Comparison of ENCODE assay signal across 9 cellular contexts in the genomic region with DNA sequence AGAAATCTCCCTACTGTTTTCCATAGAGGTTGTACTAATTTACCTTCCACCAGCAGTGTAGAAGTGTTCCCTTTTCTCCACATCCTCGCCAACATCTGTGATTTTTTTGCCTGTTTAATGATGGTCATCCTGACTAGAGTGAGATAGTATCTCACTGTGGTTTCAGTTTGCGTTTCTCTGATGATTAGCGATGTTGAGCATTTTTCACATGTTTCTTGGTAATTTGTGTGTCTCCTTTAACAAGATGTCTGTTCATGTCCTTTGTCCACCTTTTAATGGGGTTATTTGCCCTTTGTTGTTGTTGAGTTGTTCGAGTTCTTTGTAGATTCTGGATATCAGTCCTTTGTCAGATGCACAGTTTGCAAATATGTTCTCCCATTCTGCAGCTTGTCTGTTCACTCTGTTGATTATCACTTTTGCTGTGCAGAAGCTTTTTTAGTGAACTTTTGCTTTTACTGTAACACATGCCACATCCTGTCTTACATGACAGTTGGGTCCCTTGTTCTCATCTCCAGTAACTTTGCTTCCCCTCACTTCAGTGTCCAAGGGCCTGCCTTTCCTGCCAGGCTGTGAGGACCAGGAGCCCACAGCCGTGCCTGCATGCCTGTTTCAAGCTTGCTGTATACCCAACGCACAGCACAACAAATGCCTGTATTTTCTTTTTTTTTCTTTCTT.
DNase-seq lines count a peak whose midpoint lies in the region; ATAC-seq and TF ChIP-seq lines count a peak whose summit lies in the region.
"Had no signal": no experiment of that assay in that cellular context is flagged by ENCODE, and none has a peak within 500 bp of the region (broad histone marks: within the 10 kb centered on the region; RNA-seq: fewer than 3 reads in every experiment).

No MANE protein-coding gene starts in this region.

- H3K9me3 Mint-ChIP-seq in T-helper 2 cell treated with Interferon-gamma antibody and Interleukin-4, amounts not matched to agents 5 μg/mL and 100 μg/mL, for 36 hours = no peaks in the 10 kb centered on the region

- H3K4me1 ChIP-seq in left ventricle myocardium inferior (peaks cover 27% of the 10 kb centered on the region), right atrium auricular region (peaks cover 0 to 18% of the 10 kb centered on the region in 2 donors), prostate gland (replicated peaks) (no peaks in the 10 kb centered on the region)

- H3K36me3 Mint-ChIP-seq in T-helper 2 cell treated with Interferon-gamma antibody and Interleukin-4, amounts not matched to agents 5 μg/mL and 100 μg/mL, for 36 hours (ENCODE audit: low read depth) = no peaks in the 10 kb centered on the region

- H3K27me3 ChIP-seq in left ventricle myocardium inferior (ENCODE audit: low read depth) (no peaks in the 10 kb centered on the region), right atrium auricular region (no peaks in the 10 kb centered on the region), prostate gland (replicated peaks; ENCODE audit: insufficient read depth) (no peaks in the 10 kb centered on the region)

- H3K27ac Mint-ChIP-seq in T-helper 2 cell treated with Interferon-gamma antibody and Interleukin-4, amounts not matched to agents 5 μg/mL and 100 μg/mL, for 36 hours = peak overlapping the region; percentile 87

- H3K4me3 ChIP-seq in left ventricle myocardium inferior (no peak overlapping the region), right atrium auricular region (no peak overlapping the region), prostate gland (no peak overlapping the region)
- H3K4me3 ChIP-seq: K562 had no signal

- ATAC-seq in HG03066 (IDR thresholded peaks at IDR 0.05; ENCODE audit: low read depth, unreplicated experiment) = peak; percentile 55

- peaks cover 4% of the 10 kb centered on the region for H3K27me3 Mint-ChIP-seq in T-helper 2 cell treated with Interferon-gamma antibody and Interleukin-4, amounts not matched to agents 5 μg/mL and 100 μg/mL, for 36 hours (ENCODE audit: low read depth)

- WGBS in prostate gland = 46% methylated on average over 6 of the region's 6 CpGs

- no peak for DNase-seq in left ventricle myocardium inferior
- no peak for DNase-seq in right atrium auricular region (ENCODE audit: low spot score)
- peak; percentile 17 for DNase-seq in T-helper 2 cell treated with Interferon-gamma antibody and Interleukin-4, amounts not matched to agents 5 μg/mL and 100 μg/mL, for 36 hours (ENCODE audit: low spot score)
- no peak for DNase-seq in cerebellum (ENCODE audit: low spot score)
- no peak for DNase-seq in prostate gland (ENCODE audit: low spot score)
- DNase-seq in hippocampal formation (lab: John Stamatoyannopoulos, UW) = no peak
- DNase-seq in iPS-NIHi11 (ENCODE audit: low spot score) = no peak

- TF ChIP-seq POLR2A in prostate gland (IDR thresholded peaks at IDR 0.05) = no peak

- H3K4me3 Mint-ChIP-seq in T-helper 2 cell treated with Interferon-gamma antibody and Interleukin-4, amounts not matched to agents 5 μg/mL and 100 μg/mL, for 36 hours = peak overlapping the region; percentile 77

- H3K4me1 Mint-ChIP-seq in T-helper 2 cell treated with Interferon-gamma antibody and Interleukin-4, amounts not matched to agents 5 μg/mL and 100 μg/mL, for 36 hours (ENCODE audit: low read depth) = peaks cover 34% of the 10 kb centered on the region

- intact Hi-C loops in left ventricle myocardium inferior (cut with micrococcal nuclease) (no loop called here), prostate gland (cut with DNase I) (no loop called here)

- H3K27ac ChIP-seq in left ventricle myocardium inferior (replicated peaks) (peak overlapping the region; percentile 11), right atrium auricular region (no peak overlapping the region), prostate gland (no peak overlapping the region)

- H3K9me3 ChIP-seq in left ventricle myocardium inferior (replicated peaks) = peaks cover 9% of the 10 kb centered on the region
- H3K9me3 ChIP-seq in right atrium auricular region = no peaks in the 10 kb centered on the region
- H3K9me3 ChIP-seq in prostate gland = no peaks in the 10 kb centered on the region

- TF ChIP-seq CTCF in left ventricle myocardium inferior (IDR thresholded peaks at IDR 0.05; ENCODE audit: borderline replicate concordance) (no peak), right atrium auricular region (IDR thresholded peaks at IDR 0.05) (no peak), prostate gland (IDR thresholded peaks at IDR 0.05) (no peak)

- H3K36me3 ChIP-seq in left ventricle myocardium inferior (no peaks in the 10 kb centered on the region), right atrium auricular region (no peaks in the 10 kb centered on the region), prostate gland (no peaks in the 10 kb centered on the region)
